ENCODE assay signal across 19 cellular contexts in genomic region chr1:181490740-181491712, GRCh38. TPM values are rescaled to one million over a fixed set of nuclear protein-coding genes. Genes with fewer than 3 reads are reported as not detected.
DNase-seq lines count a peak whose midpoint lies in the region; ATAC-seq and TF ChIP-seq lines count a peak whose summit lies in the region.
"Had no signal": no experiment of that assay in that cellular context is flagged by ENCODE, and none has a peak within 500 bp of the region (broad histone marks: within the 10 kb centered on the region; RNA-seq: fewer than 3 reads in every experiment).

No MANE protein-coding gene starts in this region.

- H3K27ac ChIP-seq in heart left ventricle (no peak overlapping the region), left ventricle myocardium inferior (replicated peaks) (no peak overlapping the region)
- H3K27ac ChIP-seq in naive thymus-derived CD4-positive, alpha-beta T cell (ENCODE audit: low read depth, low read length) = no peak overlapping the region

- no peaks in the 10 kb centered on the region for H3K9me3 Mint-ChIP-seq in nephron
- peaks cover 0 to 3% (median 0%) of the 10 kb centered on the region in 11 donors for H3K9me3 Mint-ChIP-seq in naive thymus-derived CD4-positive, alpha-beta T cell

- CTCF ChIA-PET in naive thymus-derived CD4-positive, alpha-beta T cell (lab: Charles Lee) = interaction anchor here (0.8 kb wide), 1 partner anchor 12 kb away, joined by 3 read pairs; no protein-coding TSS in a partner anchor

- peak in 3 of 4 donors; percentile 45 to 76 (median 75) for ATAC-seq in heart left ventricle
- no peak for ATAC-seq in GM18870 (IDR thresholded peaks at IDR 0.05; ENCODE audit: unreplicated experiment)
- ATAC-seq in naive thymus-derived CD4-positive, alpha-beta T cell = no peak

- DNase-seq in heart left ventricle = peak in 3 of 5 donors; percentile 40 to 51 (median 45)
- DNase-seq in left ventricle myocardium inferior = no peak
- peak; percentile 39 for DNase-seq in fibroblast of the aortic adventitia (ENCODE audit: low read depth)
- DNase-seq in NCI-H526 (lab: John Stamatoyannopoulos, UW) = no peak
- no peak for DNase-seq in naive thymus-derived CD4-positive, alpha-beta T cell
- DNase-seq: CD8-positive, alpha-beta memory T cell; DMS79; Karpas-422; NCI-H1048; NCI-H1436; NCI-H1930; NCI-H345; NCI-H524 treated with DMSO at 0.1 percent for 48 hours had no signal

- H3K9me3 ChIP-seq in heart left ventricle (no peaks in the 10 kb centered on the region), left ventricle myocardium inferior (replicated peaks) (no peaks in the 10 kb centered on the region)
- no peaks in the 10 kb centered on the region for H3K9me3 ChIP-seq in naive thymus-derived CD4-positive, alpha-beta T cell (ENCODE audit: control insufficient read depth in 2 of 3, low read length in 3 of 3)
- H3K9me3 ChIP-seq: HAP-1 had no signal

- peaks cover 0 to 8% (median under 1%) of the 10 kb centered on the region in 12 donors for H3K4me1 ChIP-seq in heart left ventricle
- H3K4me1 ChIP-seq in left ventricle myocardium inferior = peaks cover 5% of the 10 kb centered on the region
- H3K4me1 ChIP-seq in naive thymus-derived CD4-positive, alpha-beta T cell (ENCODE audit: control insufficient read depth in 2 of 2, insufficient read depth in 2 of 2, low read length in 2 of 2) = no peaks in the 10 kb centered on the region
- H3K4me1 ChIP-seq: HAP-1 had no signal

- TF ChIP-seq POLR2A in heart left ventricle (IDR thresholded peaks at IDR 0.05) = no peak

- POLR2A ChIA-PET in naive thymus-derived CD4-positive, alpha-beta T cell (lab: Charles Lee) = no interaction called here

- H3K36me3 ChIP-seq in heart left ventricle (no peaks in the 10 kb centered on the region), left ventricle myocardium inferior (no peaks in the 10 kb centered on the region)
- H3K36me3 ChIP-seq in naive thymus-derived CD4-positive, alpha-beta T cell (ENCODE audit: control insufficient read depth in 2 of 3, insufficient read depth in 3 of 3, low read length in 3 of 3) = no peaks in the 10 kb centered on the region
- H3K36me3 ChIP-seq: HAP-1 had no signal

- H3K27me3 ChIP-seq in heart left ventricle (peaks cover 8 to 99% (median 38%) of the 10 kb centered on the region in 9 donors), left ventricle myocardium inferior (ENCODE audit: low read depth) (peaks cover 98% of the 10 kb centered on the region)
- H3K27me3 ChIP-seq in naive thymus-derived CD4-positive, alpha-beta T cell (ENCODE audit: control insufficient read depth in 2 of 2, insufficient read depth in 2 of 2, low read length in 2 of 2) = peaks cover 0 to 4% of the 10 kb centered on the region in 2 donors

- H3K4me3 ChIP-seq in heart left ventricle (no peak overlapping the region), left ventricle myocardium inferior (no peak overlapping the region), fibroblast of the aortic adventitia (ENCODE audit: low read depth, low read length) (no peak overlapping the region)
- no peak overlapping the region for H3K4me3 ChIP-seq in naive thymus-derived CD4-positive, alpha-beta T cell (ENCODE audit: low read length)
- H3K4me3 ChIP-seq: HAP-1 had no signal

- peaks cover 49% of the 10 kb centered on the region for H3K27me3 Mint-ChIP-seq in nephron (ENCODE audit: low read depth)
- H3K27me3 Mint-ChIP-seq in naive thymus-derived CD4-positive, alpha-beta T cell = peaks cover 49 to 74% (median 66%) of the 10 kb centered on the region in 5 donors

- intact Hi-C loops in heart left ventricle (cut with DNase I) = loop anchor here in 1 of 10 donors (10.0 kb wide), 1 partner anchor 574 kb away; the partner anchor contains the start of gene ZNF648
- intact Hi-C loops in left ventricle myocardium inferior (cut with micrococcal nuclease) = no loop called here
- intact Hi-C loops in naive thymus-derived CD4-positive, alpha-beta T cell (cut with micrococcal nuclease) = no loop called here

- H3K36me3 Mint-ChIP-seq in nephron (ENCODE audit: low read depth) = no peaks in the 10 kb centered on the region
- H3K36me3 Mint-ChIP-seq in naive thymus-derived CD4-positive, alpha-beta T cell = peaks cover 0 to 3% (median 0%) of the 10 kb centered on the region in 5 donors
- H3K36me3 Mint-ChIP-seq: CD8-positive, alpha-beta memory T cell had no signal

- peak overlapping the region in 1 of 3 experiments; percentile 7 for H3K4me3 Mint-ChIP-seq in nephron
- H3K4me3 Mint-ChIP-seq in naive thymus-derived CD4-positive, alpha-beta T cell = no peak overlapping the region
- H3K4me3 Mint-ChIP-seq: CD8-positive, alpha-beta memory T cell; IgD-negative memory B cell had no signal

- H3K4me1 Mint-ChIP-seq in nephron = peaks cover 47% of the 10 kb centered on the region
- peaks cover 0 to 6% (median 5%) of the 10 kb centered on the region in 7 donors for H3K4me1 Mint-ChIP-seq in naive thymus-derived CD4-positive, alpha-beta T cell

- 45 to 57% (median 52%) methylated on average over 8 of the region's 8 CpGs for WGBS in heart left ventricle, 4 donors

- H3K27ac Mint-ChIP-seq in nephron = peak overlapping the region in 2 of 3 experiments; percentile 49 to 74
- H3K27ac Mint-ChIP-seq in naive thymus-derived CD4-positive, alpha-beta T cell = no peak overlapping the region
- H3K27ac Mint-ChIP-seq: CD8-positive, alpha-beta memory T cell; IgD-negative memory B cell had no signal

- no peak for TF ChIP-seq CTCF in heart left ventricle (IDR thresholded peaks at IDR 0.05)
- no peak for TF ChIP-seq CTCF in left ventricle myocardium inferior (IDR thresholded peaks at IDR 0.05; ENCODE audit: borderline replicate concordance)
- no peak for TF ChIP-seq CTCF in fibroblast of the aortic adventitia (IDR thresholded peaks at IDR 0.05; ENCODE audit: insufficient read depth, low read length)
- no peak for TF ChIP-seq CTCF in nephron (IDR thresholded peaks at IDR 0.05; ENCODE audit: unreplicated experiment in 3 of 3)

RNA-seq across cellular contexts. Expression of gene CACNA1E, which starts 7.7 kb away (rescaled TPM):
- total RNA-seq in heart left ventricle = 1 to 10 TPM in 1 of 9 donors, under 1 TPM in 8; 0.02 to 1.9 (median 0.13) TPM
- polyA plus RNA-seq in heart left ventricle = under 1 TPM; 0.03 to 0.08 TPM
- 0.88 TPM for total RNA-seq in left ventricle myocardium inferior
- total RNA-seq in fibroblast of the aortic adventitia (ENCODE audit: low replicate concordance) = not detected in 2 replicates
- total RNA-seq in naive thymus-derived CD4-positive, alpha-beta T cell = under 1 TPM in 1 of 5 experiments, not detected in 4; 0.07 TPM
- polyA plus RNA-seq in naive thymus-derived CD4-positive, alpha-beta T cell = not detected
- total RNA-seq: A172; CD8-positive, alpha-beta memory T cell had no signal
- polyA plus RNA-seq: BJ; CD8-positive, alpha-beta memory T cell had no signal

Comparison
In these comparisons a context has a peak if more than half of its experiments do, and no peak if none do; other contexts are left out.
1. DNase-seq: peak in heart left ventricle (3 of 5) and fibroblast of the aortic adventitia (single experiment); none in left ventricle myocardium inferior (single experiment), NCI-H526 (0 of 2) and naive thymus-derived CD4-positive, alpha-beta T cell (0 of 9).
2. ATAC-seq: peak in heart left ventricle (3 of 4); none in GM18870 (single experiment) and naive thymus-derived CD4-positive, alpha-beta T cell (single experiment).
3. H3K27ac Mint-ChIP-seq: peak in nephron (2 of 3); none in naive thymus-derived CD4-positive, alpha-beta T cell (0 of 9).